ENCODE assay signal across 20 cellular contexts in the genomic region with DNA sequence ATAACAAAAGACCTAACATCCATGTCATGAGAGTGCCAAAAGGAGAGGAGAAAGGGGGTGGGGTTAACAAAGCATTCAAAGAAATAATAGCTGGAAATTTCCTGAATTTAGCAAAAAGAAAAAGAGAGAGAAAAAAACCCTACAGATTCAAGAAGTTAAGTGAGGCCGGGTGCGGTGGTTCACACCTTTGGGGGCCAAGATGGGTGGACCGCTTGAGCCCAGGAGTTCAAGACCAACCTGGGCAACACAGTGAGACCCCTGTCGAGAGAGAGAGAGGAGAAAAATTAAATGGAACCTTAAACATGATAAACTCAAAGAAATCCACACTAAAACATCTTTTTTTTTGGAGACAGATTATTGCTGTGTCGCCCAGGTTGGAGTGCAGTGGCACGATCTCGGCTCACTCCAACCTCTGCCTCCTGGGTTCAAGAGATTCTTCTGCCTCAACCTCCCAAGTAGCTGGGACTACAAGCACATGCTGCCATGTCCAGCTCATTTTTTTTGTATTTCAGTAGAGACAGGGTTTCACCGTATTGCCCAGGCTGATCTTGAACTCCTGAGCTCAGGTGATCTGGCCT. TPM values are rescaled to one million over a fixed set of nuclear protein-coding genes. Genes with fewer than 3 reads are reported as not detected.
"Had no signal": no experiment of that assay in that cellular context is flagged by ENCODE, and none has a peak within 500 bp of the region (broad histone marks: within the 10 kb centered on the region; RNA-seq: fewer than 3 reads in every experiment).

No MANE protein-coding gene starts in this region.

- H3K36me3 Mint-ChIP-seq: memory B cell; naive thymus-derived CD8-positive, alpha-beta T cell; stimulated activated naive B cell treated with anti-CD40 and anti-IgM and Interleukin-4, amounts not matched to agents 10 μg/mL and 1 μg/mL and 100 μg/mL, for 72 hours; type B pancreatic cell had no signal

- H3K4me1 Mint-ChIP-seq: nephron; neural crest cell; stimulated activated naive B cell treated with anti-CD40 and anti-IgM and Interleukin-4, amounts not matched to agents 10 μg/mL and 1 μg/mL and 100 μg/mL, for 72 hours had no signal

- ATAC-seq: naive thymus-derived CD8-positive, alpha-beta T cell; pancreas; psoas muscle; right lobe of liver; stimulated activated naive B cell treated with anti-CD40 and anti-IgM and Interleukin-4, amounts not matched to agents 10 μg/mL and 1 μg/mL and 100 μg/mL, for 72 hours had no signal

- H3K27ac Mint-ChIP-seq: memory B cell; nephron; stimulated activated naive B cell treated with anti-CD40 and anti-IgM and Interleukin-4, amounts not matched to agents 10 μg/mL and 1 μg/mL and 100 μg/mL, for 72 hours; stimulated activated naive CD8-positive, alpha-beta T cell treated with anti-CD3 and anti-CD28 coated beads, Interleukin-15, Interleukin-2, amounts not matched to agents 100 ng/mL and 50 ng/mL, for 24 hours; type B pancreatic cell had no signal

- H3K4me3 Mint-ChIP-seq: memory B cell; naive thymus-derived CD8-positive, alpha-beta T cell; nephron; neural crest cell; stimulated activated naive B cell treated with anti-CD40 and anti-IgM and Interleukin-4, amounts not matched to agents 10 μg/mL and 1 μg/mL and 100 μg/mL, for 72 hours; stimulated activated naive CD8-positive, alpha-beta T cell treated with anti-CD3 and anti-CD28 coated beads, Interleukin-15, Interleukin-2, amounts not matched to agents 100 ng/mL and 50 ng/mL, for 24 hours; type B pancreatic cell had no signal

- DNase-seq: islet precursor cell; left ventricle myocardium inferior; naive thymus-derived CD8-positive, alpha-beta T cell; nucleus accumbens; pancreas; psoas muscle; right lobe of liver; stimulated activated CD4-positive, alpha-beta T cell treated with anti-CD3 and anti-CD28 coated beads, Interleukin-1b, Interleukin-23, amount 100 ng/mL, for 48 hours; stimulated activated CD4-positive, alpha-beta T cell treated with anti-CD3 and anti-CD28 coated beads, Interleukin-2, amount 100 ng/mL, for 48 hours; stimulated activated CD4-positive, alpha-beta T cell treated with anti-CD3 and anti-CD28 coated beads, Interleukin-4, amount 100 ng/mL, for 4 hours; stimulated activated naive B cell treated with anti-CD40 and anti-IgM and Interleukin-4, amounts not matched to agents 10 μg/mL and 1 μg/mL and 100 μg/mL, for 72 hours; substantia nigra; uterus had no signal

- H3K9me3 Mint-ChIP-seq: memory B cell; naive thymus-derived CD8-positive, alpha-beta T cell; nephron; stimulated activated naive B cell treated with anti-CD40 and anti-IgM and Interleukin-4, amounts not matched to agents 10 μg/mL and 1 μg/mL and 100 μg/mL, for 72 hours; stimulated activated naive CD8-positive, alpha-beta T cell treated with anti-CD3 and anti-CD28 coated beads, Interleukin-15, Interleukin-2, amounts not matched to agents 100 ng/mL and 50 ng/mL, for 24 hours; type B pancreatic cell had no signal

RNA-seq across cellular contexts. Expression of a gene that starts 8.9 kb away (rescaled TPM):
- total RNA-seq: naive thymus-derived CD8-positive, alpha-beta T cell; osteoblast; smooth muscle cell had no signal
